Comparison of ENCODE assay signal across 32 cellular contexts in genomic region chr13:98934243-98934642, GRCh38.
"Had no signal": no experiment of that assay in that cellular context is flagged by ENCODE, and none has a peak within 500 bp of the region (broad histone marks: within the 10 kb centered on the region; RNA-seq: fewer than 3 reads in every experiment).

No MANE protein-coding gene starts in this region.

- ATAC-seq: activated CD4-positive, CD25-positive, alpha-beta regulatory T cell treated with anti-CD3 and anti-CD28 coated beads, Interleukin-2, amount 50 U/mL, for 24 hours; activated CD8-positive, alpha-beta T cell treated with anti-CD3 and anti-CD28 coated beads for 36 hours; activated T-cell treated with anti-CD3 and anti-CD28 coated beads, Interleukin-2, amount 50 U/mL, for 4 hours; activated T-helper 17 cell treated with anti-CD3 and anti-CD28 coated beads, Interleukin-2, amount 50 U/mL, for 72 hours; body of pancreas; foreskin keratinocyte; gastrocnemius medialis; heart left ventricle; T-helper 17 cell had no signal

- H3K27me3 ChIP-seq: adrenal gland, body of pancreas, cardiac muscle cell, colonic mucosa, esophagus muscularis mucosa, foreskin keratinocyte, gastrocnemius medialis, heart left ventricle had no signal

- H3K27ac ChIP-seq: adrenal gland, body of pancreas, cardiac muscle cell, colonic mucosa, esophagus muscularis mucosa, foreskin keratinocyte, gastrocnemius medialis, heart left ventricle, WERI-Rb-1 had no signal

- H3K36me3 ChIP-seq: adrenal gland, cardiac muscle cell, colonic mucosa, gastrocnemius medialis, heart left ventricle, WERI-Rb-1 had no signal

- H3K4me3 ChIP-seq: adrenal gland, body of pancreas, cardiac muscle cell, colonic mucosa, esophagus muscularis mucosa, gastrocnemius medialis, heart left ventricle had no signal

- H3K4me1 ChIP-seq: adrenal gland, body of pancreas, colonic mucosa, foreskin keratinocyte had no signal

- DNase-seq: activated B cell treated with CpG ODN at 0.5 μM for 24 hours; activated CD4-positive, alpha-beta T cell treated with anti-CD3 and anti-CD28 coated beads for 48 hours; activated CD4-positive, alpha-beta T cell treated with anti-CD3 and anti-CD28 coated beads, Interleukin-2, amount 50 U/mL, for 1 hour; activated CD4-positive, alpha-beta T cell treated with anti-CD3 and anti-CD28 coated beads, Interleukin-2, amount 50 U/mL, for 48 hours; activated CD8-positive, alpha-beta memory T cell treated with anti-CD3 and anti-CD28 coated beads for 24 hours; activated CD8-positive, alpha-beta T cell treated with anti-CD3 and anti-CD28 coated beads for 36 hours; activated effector memory CD4-positive, alpha-beta T cell treated with Interleukin-2 at 50 U/mL for 16 hours; activated gamma-delta T cell treated with Interleukin-2 at 50 U/mL for 16 hours; activated naive CD4-positive, alpha-beta T cell treated with anti-CD3 and anti-CD28 coated beads, Interleukin-2, amount 50 U/mL, for 16 hours; activated naive CD4-positive, alpha-beta T cell treated with Interleukin-2 at 50 U/mL for 16 hours; activated T-cell treated with anti-CD3 and anti-CD28 coated beads, Interleukin-2, amount 50 U/mL, for 4 hours; adrenal gland; amygdala; aorta; body of pancreas; central memory CD4-positive, alpha-beta T cell; cerebellar nuclear complex; colonic mucosa; effector CD8-positive, alpha-beta T cell; foreskin keratinocyte; gastrocnemius medialis; glutamatergic neuron; heart left ventricle; T-helper 1 cell; T-helper 17 cell; T1000; WERI-Rb-1 had no signal

- H3K9me3 ChIP-seq: adrenal gland, colonic mucosa, gastrocnemius medialis had no signal

- FAIRE-seq: endometrium had no signal
